10 cellular contexts compared by ENCODE assay signal in genomic region chr2:101272045-101272784, GRCh38. TPM values are rescaled to one million over a fixed set of nuclear protein-coding genes. Genes with fewer than 3 reads are reported as not detected.
A peak's percentile ranks its signal among the peaks of the same experiment; 100 is the strongest.
DNase-seq lines count a peak whose midpoint lies in the region; ATAC-seq lines count a peak whose summit lies in the region.
"Had no signal": no experiment of that assay in that cellular context is flagged by ENCODE, and none has a peak within 500 bp of the region (broad histone marks: within the 10 kb centered on the region; RNA-seq: fewer than 3 reads in every experiment).

No MANE protein-coding gene starts in this region.

- H3K4me3 Mint-ChIP-seq in natural killer cell treated with Interleukin-12 subunit alpha and Interleukin-12 subunit beta and Interleukin-15 and Interleukin-18, amount 100 ng/mL, for 72 hours, result peak overlapping the region; percentile 66

- ATAC-seq in activated CD4-positive, CD25-positive, alpha-beta regulatory T cell treated with anti-CD3 and anti-CD28 coated beads, Interleukin-2, amount 50 U/mL, for 24 hours, result peak; percentile 96 to 99
- peak; percentile 61 for ATAC-seq in GM21737 (IDR thresholded peaks at IDR 0.05; ENCODE audit: unreplicated experiment)
- ATAC-seq in HG03520 (IDR thresholded peaks at IDR 0.05; ENCODE audit: unreplicated experiment), result peak; percentile 92
- ATAC-seq in natural killer cell treated with Interleukin-12 subunit alpha and Interleukin-12 subunit beta and Interleukin-15 and Interleukin-18, amount 100 ng/mL, for 72 hours, result peak; percentile 94 to 99

- H3K9me3 Mint-ChIP-seq in natural killer cell treated with Interleukin-12 subunit alpha and Interleukin-12 subunit beta and Interleukin-15 and Interleukin-18, amount 100 ng/mL, for 72 hours, result no peaks in the 10 kb centered on the region

- H3K27ac Mint-ChIP-seq in natural killer cell treated with Interleukin-12 subunit alpha and Interleukin-12 subunit beta and Interleukin-15 and Interleukin-18, amount 100 ng/mL, for 72 hours, result peak overlapping the region; percentile 85 to 88

- peaks cover 21 to 47% of the 10 kb centered on the region in 2 donors for H3K4me1 Mint-ChIP-seq in natural killer cell treated with Interleukin-12 subunit alpha and Interleukin-12 subunit beta and Interleukin-15 and Interleukin-18, amount 100 ng/mL, for 72 hours (ENCODE audit: low read depth in 2 of 2)

- DNase-seq in activated CD4-positive, CD25-positive, alpha-beta regulatory T cell (lab: John Stamatoyannopoulos, UW), result no peak
- no peak for DNase-seq in natural killer cell treated with Interleukin-12 subunit alpha and Interleukin-12 subunit beta and Interleukin-15 and Interleukin-18, amount 100 ng/mL, for 72 hours (ENCODE audit: low spot score)
- DNase-seq in Ammon's horn (ENCODE audit: low spot score) (no peak), glomerular visceral epithelial cell (ENCODE audit: extremely low spot score) (no peak), activated gamma-delta T cell (lab: John Stamatoyannopoulos, UW) (no peak)
- DNase-seq: 8988T, NCI-H187 treated with DMSO at 0.1 percent for 48 hours had no signal

- H3K36me3 Mint-ChIP-seq in natural killer cell treated with Interleukin-12 subunit alpha and Interleukin-12 subunit beta and Interleukin-15 and Interleukin-18, amount 100 ng/mL, for 72 hours, result peaks cover 27% of the 10 kb centered on the region

- H3K27me3 Mint-ChIP-seq in natural killer cell treated with Interleukin-12 subunit alpha and Interleukin-12 subunit beta and Interleukin-15 and Interleukin-18, amount 100 ng/mL, for 72 hours, result no peaks in the 10 kb centered on the region

RNA-seq across cellular contexts. Expression of gene CNOT11, which starts 19.5 kb away (rescaled TPM):
- total RNA-seq in natural killer cell treated with Interleukin-12 subunit alpha and Interleukin-12 subunit beta and Interleukin-15 and Interleukin-18, amount 100 ng/mL, for 72 hours, result 10 to 100 TPM; 51.2 to 53.4 TPM

RNA-seq across cellular contexts. Expression of gene RNF149, which starts 36.3 kb away (rescaled TPM):
- total RNA-seq in natural killer cell treated with Interleukin-12 subunit alpha and Interleukin-12 subunit beta and Interleukin-15 and Interleukin-18, amount 100 ng/mL, for 72 hours, result 100 to 1,000 TPM in 1 of 2 donors, 10 to 100 TPM in 1; 85.6 to 123 TPM
